8 cellular contexts compared by ENCODE assay signal in genomic region chr3:10164546-10165393, GRCh38. TPM values are rescaled to one million over a fixed set of nuclear protein-coding genes. Genes with fewer than 3 reads are reported as not detected.
DNase-seq lines count a peak whose midpoint lies in the region; ATAC-seq and TF ChIP-seq lines count a peak whose summit lies in the region.

IRAK2 (plus strand) TSS chr3:10164919; CDS start chr3:10164955, 36 bp downstream.

- in situ Hi-C loops in ACHN (cut with HindIII; ENCODE audit: low pct_ligation_motif_present, low pct_unique_long_range_greater_than_20kb, low sequenced_read_pairs) = no loop called here

- TF ChIP-seq CTCF in osteoblast (IDR thresholded peaks at IDR 0.05; ENCODE audit: extremely low read depth, low read depth, low read length) (peak; percentile 45), thyroid gland (IDR thresholded peaks at IDR 0.05) (peak; percentile 42 to 99 (median 92))

- WGBS in thyroid gland, 2 donors = 1 to 5% methylated on average over 19 to 28 of the region's 76 CpGs

- peak within 1 kb of the TSS; percentile 96 for H2AFZ ChIP-seq in osteoblast (ENCODE audit: low read length)

- intact Hi-C loops in head of caudate nucleus (cut with DNase I) (no loop called here), thyroid gland (cut with DNase I) (loop anchor here (2.0 kb wide), 1 partner anchor 60 kb away; no protein-coding TSS in a partner anchor)

- no peaks in the 10 kb centered on the region for H3K27me3 ChIP-seq in SJSA1 (replicated peaks)
- H3K27me3 ChIP-seq in osteoblast (ENCODE audit: insufficient read depth, low read length) = no peaks in the 10 kb centered on the region
- H3K27me3 ChIP-seq in thyroid gland = no peaks in the 10 kb centered on the region

- H3K4me2 ChIP-seq in osteoblast (ENCODE audit: insufficient read depth, low read length) = peak within 1 kb of the TSS; percentile 95

- H3K9me3 ChIP-seq in SJSA1 (replicated peaks) = 0 out of 2 replicates have a peak, but pooled peaks cover 7% of the 10 kb centered on the region
- no peaks in the 10 kb centered on the region for H3K9me3 ChIP-seq in osteoblast (ENCODE audit: low read depth, low read length)
- no peaks in the 10 kb centered on the region for H3K9me3 ChIP-seq in thyroid gland

- peak within 1 kb of the TSS in 1 of 2 donors; percentile 14 for H3K27ac Mint-ChIP-seq in activated naive CD4-positive, alpha-beta T cell treated with anti-CD3 and anti-CD28 coated beads, Interleukin-2, amount 50 U/mL, for 72 hours

- H3K79me2 ChIP-seq in osteoblast (ENCODE audit: insufficient read depth, low read length) = peaks cover 15% of the 10 kb centered on the region

- H3K27ac ChIP-seq in SJSA1 (peak within 1 kb of the TSS; percentile 50), osteoblast (ENCODE audit: low read depth, low read length) (peak within 1 kb of the TSS; percentile 79), thyroid gland (peak within 1 kb of the TSS; percentile 33 to 77 (median 73))

- no peaks in the 10 kb centered on the region for H4K20me1 ChIP-seq in osteoblast (ENCODE audit: insufficient read depth, low read length)

- H3K36me3 Mint-ChIP-seq in activated naive CD4-positive, alpha-beta T cell treated with anti-CD3 and anti-CD28 coated beads, Interleukin-2, amount 50 U/mL, for 72 hours = peaks cover 7 to 12% of the 10 kb centered on the region in 2 donors

- H3K9me3 Mint-ChIP-seq in activated naive CD4-positive, alpha-beta T cell treated with anti-CD3 and anti-CD28 coated beads, Interleukin-2, amount 50 U/mL, for 72 hours = peaks cover 6 to 9% of the 10 kb centered on the region in 2 donors

- DNase-seq in ACHN (peak; percentile 57), SJSA1 (ENCODE audit: low read depth in 1 of 2, low spot score in 2 of 2) (peak; percentile 67 to 73), head of caudate nucleus (peak; percentile 18 to 88 (median 72)), osteoblast (ENCODE audit: insufficient read length, low spot score, missing footprints) (peak; percentile 98), thyroid gland (peak; percentile 73 to 77)
- DNase-seq in activated naive CD4-positive, alpha-beta T cell treated with anti-CD3 and anti-CD28 coated beads, Interleukin-2, amount 50 U/mL, for 72 hours (ENCODE audit: low spot score in 2 of 2) = peak; percentile 67 to 72

- H3K36me3 ChIP-seq in SJSA1 (peaks cover 3% of the 10 kb centered on the region; the same call in 1 of the 2 replicates), osteoblast (ENCODE audit: insufficient read depth, low read length) (no peaks in the 10 kb centered on the region), thyroid gland (no peaks in the 10 kb centered on the region)

- peak; percentile 82 for ATAC-seq in HG03095 (IDR thresholded peaks at IDR 0.05; ENCODE audit: unreplicated experiment)
- ATAC-seq in activated naive CD4-positive, alpha-beta T cell treated with anti-CD3 and anti-CD28 coated beads, Interleukin-2, amount 50 U/mL, for 72 hours = peak; percentile 88 to 89

- H3K4me3 ChIP-seq in SJSA1 (peak within 1 kb of the TSS; percentile 81), osteoblast (ENCODE audit: insufficient read depth, low read length) (peak within 1 kb of the TSS; percentile 98), thyroid gland (replicated peaks in 1 of 3) (peak within 1 kb of the TSS; percentile 69 to 86 (median 72))

- peaks cover 4% of the 10 kb centered on the region for H3K4me1 ChIP-seq in SJSA1 (replicated peaks)
- H3K4me1 ChIP-seq in osteoblast (ENCODE audit: insufficient read depth, low read length) = peaks cover 8% of the 10 kb centered on the region
- peaks cover 5 to 6% of the 10 kb centered on the region in 2 donors for H3K4me1 ChIP-seq in thyroid gland

- peak; percentile 34 for TF ChIP-seq POLR2A in GM18526 (IDR thresholded peaks at IDR 0.05; ENCODE audit: extremely low read depth, insufficient read length)
- peak in 1 of 2 donors; percentile 70 for TF ChIP-seq POLR2A in thyroid gland (IDR thresholded peaks at IDR 0.05)

RNA-seq across cellular contexts. Expression of gene IRAK2, which starts in this region (rescaled TPM):
- 2.8 and 4.7 TPM in 2 replicates for total RNA-seq in SJSA1 (2014; rRNA removed; shearing (Covaris generic))
- total RNA-seq in activated naive CD4-positive, alpha-beta T cell treated with anti-CD3 and anti-CD28 coated beads, Interleukin-2, amount 50 U/mL, for 72 hours = 1 to 10 TPM; 4.3 to 5.4 TPM
- total RNA-seq in osteoblast (3.2 and 4.0 TPM in 2 replicates), thyroid gland (1 to 10 TPM; 5.0 to 9.1 (median 7.4) TPM)

Comparison
In these comparisons a context has a peak if more than half of its experiments do, and no peak if none do; other contexts are left out.
1. Peak in every context shown above with its lines: DNase-seq, ATAC-seq, H3K4me3 ChIP-seq and H3K27ac ChIP-seq.